Comparison of ENCODE assay signal across 2 cellular contexts in genomic region chr7:138543739-138544138, GRCh38.
TF ChIP-seq lines count a peak whose summit lies in the region.

No MANE protein-coding gene starts in this region.

TF ChIP-seq in HepG2, 621 proteins besides CTCF, POLR2A, EP300 and RAD21:
- TF ChIP-seq HOXD1 (CRISPR knock-in tag; IDR thresholded peaks at IDR 0.05) (no peak), RBM22 (optimal IDR thresholded peaks at IDR 0.05; ENCODE audit: low read length) (peak; percentile 94), REPIN1 (CRISPR knock-in tag; IDR thresholded peaks at IDR 0.05; ENCODE audit: borderline replicate concordance, low read depth) (no peak), ZNF850 (CRISPR knock-in tag; conservative IDR thresholded peaks at IDR 0.05) (no peak)

TF ChIP-seq in WTC11, 78 proteins besides CTCF, POLR2A, EP300 and RAD21:
- TF ChIP-seq, protein P1, sequence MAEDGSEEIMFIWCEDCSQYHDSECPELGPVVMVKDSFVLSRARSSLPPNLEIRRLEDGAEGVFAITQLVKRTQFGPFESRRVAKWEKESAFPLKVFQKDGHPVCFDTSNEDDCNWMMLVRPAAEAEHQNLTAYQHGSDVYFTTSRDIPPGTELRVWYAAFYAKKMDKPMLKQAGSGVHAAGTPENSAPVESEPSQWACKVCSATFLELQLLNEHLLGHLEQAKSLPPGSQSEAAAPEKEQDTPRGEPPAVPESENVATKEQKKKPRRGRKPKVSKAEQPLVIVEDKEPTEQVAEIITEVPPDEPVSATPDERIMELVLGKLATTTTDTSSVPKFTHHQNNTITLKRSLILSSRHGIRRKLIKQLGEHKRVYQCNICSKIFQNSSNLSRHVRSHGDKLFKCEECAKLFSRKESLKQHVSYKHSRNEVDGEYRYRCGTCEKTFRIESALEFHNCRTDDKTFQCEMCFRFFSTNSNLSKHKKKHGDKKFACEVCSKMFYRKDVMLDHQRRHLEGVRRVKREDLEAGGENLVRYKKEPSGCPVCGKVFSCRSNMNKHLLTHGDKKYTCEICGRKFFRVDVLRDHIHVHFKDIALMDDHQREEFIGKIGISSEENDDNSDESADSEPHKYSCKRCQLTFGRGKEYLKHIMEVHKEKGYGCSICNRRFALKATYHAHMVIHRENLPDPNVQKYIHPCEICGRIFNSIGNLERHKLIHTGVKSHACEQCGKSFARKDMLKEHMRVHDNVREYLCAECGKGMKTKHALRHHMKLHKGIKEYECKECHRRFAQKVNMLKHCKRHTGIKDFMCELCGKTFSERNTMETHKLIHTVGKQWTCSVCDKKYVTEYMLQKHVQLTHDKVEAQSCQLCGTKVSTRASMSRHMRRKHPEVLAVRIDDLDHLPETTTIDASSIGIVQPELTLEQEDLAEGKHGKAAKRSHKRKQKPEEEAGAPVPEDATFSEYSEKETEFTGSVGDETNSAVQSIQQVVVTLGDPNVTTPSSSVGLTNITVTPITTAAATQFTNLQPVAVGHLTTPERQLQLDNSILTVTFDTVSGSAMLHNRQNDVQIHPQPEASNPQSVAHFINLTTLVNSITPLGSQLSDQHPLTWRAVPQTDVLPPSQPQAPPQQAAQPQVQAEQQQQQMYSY (CRISPR knock-in tag; IDR thresholded peaks at IDR 0.05): no peak
- no peak for TF ChIP-seq ZNF671 (CRISPR knock-in tag; IDR thresholded peaks at IDR 0.05)
